ENCODE assay signal across 22 cellular contexts in the genomic region with DNA sequence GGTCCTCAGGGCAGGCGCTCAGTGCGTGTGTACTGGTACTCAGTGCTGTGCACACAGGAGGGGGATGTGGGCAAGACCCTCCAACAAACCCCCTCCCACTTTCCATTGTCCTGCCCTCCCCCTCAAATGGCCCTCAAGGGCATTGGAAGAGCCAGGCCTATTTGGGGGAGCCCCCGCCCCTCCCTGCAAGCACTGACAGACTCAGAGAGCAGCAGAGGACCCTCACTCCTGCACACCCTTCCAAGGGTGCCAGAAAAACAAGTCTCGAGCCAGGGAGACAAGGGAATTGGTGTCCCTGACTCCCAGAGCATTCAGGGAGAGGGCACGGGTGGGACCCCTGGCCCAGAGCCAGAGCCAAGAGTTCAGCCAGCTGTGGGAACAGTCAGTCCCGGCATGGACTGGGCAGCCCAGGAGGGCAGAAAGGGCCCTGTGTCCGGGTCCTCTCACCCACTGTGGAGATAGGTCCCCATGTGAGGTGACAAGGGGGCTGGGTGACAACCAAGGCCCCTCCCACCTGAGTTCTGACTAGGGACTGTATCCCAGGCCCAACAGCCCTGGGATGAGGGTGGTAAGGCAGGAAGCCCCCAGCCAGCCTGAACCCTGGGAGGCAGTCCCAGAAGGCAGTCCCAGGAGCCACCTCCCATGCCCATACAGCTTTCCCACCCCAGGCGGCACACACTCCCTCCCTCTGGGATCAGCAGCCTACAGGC. TPM values are rescaled to one million over a fixed set of nuclear protein-coding genes. Genes with fewer than 3 reads are reported as not detected.
DNase-seq lines count a peak whose midpoint lies in the region; ATAC-seq and TF ChIP-seq lines count a peak whose summit lies in the region.
"Had no signal": no experiment of that assay in that cellular context is flagged by ENCODE, and none has a peak within 500 bp of the region (broad histone marks: within the 10 kb centered on the region; RNA-seq: fewer than 3 reads in every experiment).

No MANE protein-coding gene starts in this region.

- H3K4me3 Mint-ChIP-seq in activated naive CD8-positive, alpha-beta T cell: peak overlapping the region; percentile 35
- no peak overlapping the region for H3K4me3 Mint-ChIP-seq in activated naive CD8-positive, alpha-beta T cell treated with anti-CD3 and anti-CD28 coated beads, Interleukin-2, amount 50 U/mL, for 24 hours
- H3K4me3 Mint-ChIP-seq in stimulated activated naive B cell treated with anti-CD40 and anti-IgM and Interleukin-4, amounts not matched to agents 10 μg/mL and 1 μg/mL and 100 μg/mL, for 72 hours: no peak overlapping the region
- H3K4me3 Mint-ChIP-seq in activated T-helper 1 cell treated with anti-CD3 and anti-CD28 coated beads, Interleukin-12 subunit alpha, Interleukin-12 subunit beta, Interleukin-2, Interleukin-4 antibody, amounts not matched to agents 30 ng/mL and 10 ng/mL and 1 ng/mL, durations not matched to agents 14 hours and 24 hours and 36 hours: no peak overlapping the region
- H3K4me3 Mint-ChIP-seq: H9 had no signal

- CTCF ChIA-PET in IMR-90 (lab: Yijun Ruan, JAX): interaction anchor here (0.6 to 1.3 kb wide), 2 partner anchors 376 to 418 kb away, joined by 3 to 4 read pairs; no protein-coding TSS in a partner anchor

- H3K23ac ChIP-seq in IMR-90 (ENCODE audit: low read depth, low read length): no peak overlapping the region

- H4K20me1 ChIP-seq in IMR-90 (ENCODE audit: insufficient read depth, low read length): no peaks in the 10 kb centered on the region

- no peak overlapping the region for H3K27ac Mint-ChIP-seq in activated naive CD8-positive, alpha-beta T cell
- H3K27ac Mint-ChIP-seq in activated naive CD8-positive, alpha-beta T cell treated with anti-CD3 and anti-CD28 coated beads, Interleukin-2, amount 50 U/mL, for 24 hours: no peak overlapping the region
- peak overlapping the region; percentile 77 for H3K27ac Mint-ChIP-seq in stimulated activated naive B cell treated with anti-CD40 and anti-IgM and Interleukin-4, amounts not matched to agents 10 μg/mL and 1 μg/mL and 100 μg/mL, for 72 hours
- H3K27ac Mint-ChIP-seq in activated T-helper 1 cell treated with anti-CD3 and anti-CD28 coated beads, Interleukin-12 subunit alpha, Interleukin-12 subunit beta, Interleukin-2, Interleukin-4 antibody, amounts not matched to agents 30 ng/mL and 10 ng/mL and 1 ng/mL, durations not matched to agents 14 hours and 24 hours and 36 hours: no peak overlapping the region
- H3K27ac Mint-ChIP-seq: H9 had no signal

- H2BK120ac ChIP-seq in IMR-90 (ENCODE audit: low read depth, low read length): peak overlapping the region; percentile 88

- H2BK15ac ChIP-seq in IMR-90 (ENCODE audit: low read depth, low read length): no peak overlapping the region

- H4K91ac ChIP-seq in IMR-90 (ENCODE audit: insufficient read depth, low read depth, low read length): peak overlapping the region; percentile 63

- no peak for DNase-seq in activated naive CD8-positive, alpha-beta T cell treated with anti-CD3 and anti-CD28 coated beads, Interleukin-2, amount 50 U/mL, for 24 hours
- no peak for DNase-seq in IMR-90
- DNase-seq in islet precursor cell: peak; percentile 51
- no peak for DNase-seq in stimulated activated naive B cell treated with anti-CD40 and anti-IgM and Interleukin-4, amounts not matched to agents 10 μg/mL and 1 μg/mL and 100 μg/mL, for 72 hours
- DNase-seq in brain microvascular endothelial cell: no peak
- no peak for DNase-seq in nucleus accumbens (lab: John Stamatoyannopoulos, UW)
- no peak for DNase-seq in activated T-helper 1 cell treated with anti-CD3 and anti-CD28 coated beads, Interleukin-12 subunit alpha, Interleukin-12 subunit beta, Interleukin-2, Interleukin-4 antibody, amounts not matched to agents 30 ng/mL and 10 ng/mL and 1 ng/mL, durations not matched to agents 14 hours and 24 hours and 36 hours (ENCODE audit: low spot score)
- DNase-seq: COR-L47, GDM1, H9, MM.1S, NCI-H1092, NCI-H146, NCI-H2029 treated with DMSO at 0.1 percent for 48 hours, NCI-H2171, NCI-H526, SJCRH30 had no signal

- peak overlapping the region; percentile 64 for H2AK5ac ChIP-seq in IMR-90 (ENCODE audit: low read depth, low read length)

- no peak overlapping the region for H3K14ac ChIP-seq in IMR-90 (replicated peaks; ENCODE audit: low read depth, low read length)

- H3K36me3 ChIP-seq in IMR-90 (ENCODE audit: control insufficient read depth, insufficient read depth, low read length) (no peaks in the 10 kb centered on the region), brain microvascular endothelial cell (replicated peaks) (no peaks in the 10 kb centered on the region)
- H3K36me3 ChIP-seq: SJCRH30 had no signal

- dilution Hi-C loops in IMR-90 (cut with HindIII; ENCODE audit: low sequenced_read_pairs, unreplicated experiment): no loop called here

- peak overlapping the region; percentile 52 for H2BK20ac ChIP-seq in IMR-90 (ENCODE audit: low read depth, low read length)

- no peaks in the 10 kb centered on the region for H3K79me1 ChIP-seq in IMR-90 (ENCODE audit: low read depth in 1 of 2, low read length in 2 of 2)

- BruUV-seq in IMR-90 (replicated peaks; lab: Mats Ljungman, UMichigan): no TSS peak

- H3K4me1 Mint-ChIP-seq in activated naive CD8-positive, alpha-beta T cell (ENCODE audit: low read depth): peaks cover 52% of the 10 kb centered on the region
- H3K4me1 Mint-ChIP-seq in activated naive CD8-positive, alpha-beta T cell treated with anti-CD3 and anti-CD28 coated beads, Interleukin-2, amount 50 U/mL, for 24 hours: peaks cover 27% of the 10 kb centered on the region
- H3K4me1 Mint-ChIP-seq in stimulated activated naive B cell treated with anti-CD40 and anti-IgM and Interleukin-4, amounts not matched to agents 10 μg/mL and 1 μg/mL and 100 μg/mL, for 72 hours: peaks cover 0 to 9% of the 10 kb centered on the region in 2 donors
- H3K4me1 Mint-ChIP-seq in activated T-helper 1 cell treated with anti-CD3 and anti-CD28 coated beads, Interleukin-12 subunit alpha, Interleukin-12 subunit beta, Interleukin-2, Interleukin-4 antibody, amounts not matched to agents 30 ng/mL and 10 ng/mL and 1 ng/mL, durations not matched to agents 14 hours and 24 hours and 36 hours (ENCODE audit: low read depth): peaks cover 4% of the 10 kb centered on the region

- intact Hi-C loops in IMR-90 (cut with micrococcal nuclease): loop anchor here (2.0 kb wide), 2 partner anchors 169 to 221 kb away; no protein-coding TSS in a partner anchor
- intact Hi-C loops in activated T-helper 1 cell treated with anti-CD3 and anti-CD28 coated beads, Interleukin-12 subunit alpha, Interleukin-12 subunit beta, Interleukin-2, Interleukin-4 antibody, amounts not matched to agents 30 ng/mL and 10 ng/mL and 1 ng/mL, durations not matched to agents 14 hours and 24 hours and 36 hours (cut with micrococcal nuclease): no loop called here

- H3K56ac ChIP-seq in IMR-90 (ENCODE audit: extremely low read depth, insufficient read depth, low read length): no peak overlapping the region

- H3K27me3 ChIP-seq in IMR-90 (ENCODE audit: control insufficient read depth, insufficient read depth, low read length) (no peaks in the 10 kb centered on the region), brain microvascular endothelial cell (replicated peaks) (no peaks in the 10 kb centered on the region)
- H3K27me3 ChIP-seq: SJCRH30 had no signal

- peak overlapping the region; percentile 67 for H3K4ac ChIP-seq in IMR-90 (ENCODE audit: low read depth, low read length)

- TF ChIP-seq CTCF in IMR-90 (conservative IDR thresholded peaks at IDR 0.05; ENCODE audit: low read depth, low read length) (no peak), brain microvascular endothelial cell (IDR thresholded peaks at IDR 0.05; ENCODE audit: low read depth, low read length, missing control alignments) (no peak)

- no CpG with 5 or more reads among the region's 8 CpGs for WGBS in IMR-90 (ENCODE audit: extremely low coverage in 2 of 2, insufficient read length in 1 of 2), 2 experiments

- peaks cover 3% of the 10 kb centered on the region; the same call in 1 of the 2 replicates for H3K9me1 ChIP-seq in IMR-90 (ENCODE audit: insufficient read depth, low read length)

- no peak for ATAC-seq in activated naive CD8-positive, alpha-beta T cell treated with anti-CD3 and anti-CD28 coated beads, Interleukin-2, amount 50 U/mL, for 24 hours
- no peak for ATAC-seq in IMR-90 (ENCODE audit: low read depth)
- ATAC-seq in stimulated activated naive B cell treated with anti-CD40 and anti-IgM and Interleukin-4, amounts not matched to agents 10 μg/mL and 1 μg/mL and 100 μg/mL, for 72 hours (replicated peaks): no peak
- ATAC-seq: A549 had no signal

- no peaks in the 10 kb centered on the region for H3K9me3 Mint-ChIP-seq in activated naive CD8-positive, alpha-beta T cell (ENCODE audit: low read depth)
- no peaks in the 10 kb centered on the region for H3K9me3 Mint-ChIP-seq in activated naive CD8-positive, alpha-beta T cell treated with anti-CD3 and anti-CD28 coated beads, Interleukin-2, amount 50 U/mL, for 24 hours
- H3K9me3 Mint-ChIP-seq in stimulated activated naive B cell treated with anti-CD40 and anti-IgM and Interleukin-4, amounts not matched to agents 10 μg/mL and 1 μg/mL and 100 μg/mL, for 72 hours: no peaks in the 10 kb centered on the region
- no peaks in the 10 kb centered on the region for H3K9me3 Mint-ChIP-seq in activated T-helper 1 cell treated with anti-CD3 and anti-CD28 coated beads, Interleukin-12 subunit alpha, Interleukin-12 subunit beta, Interleukin-2, Interleukin-4 antibody, amounts not matched to agents 30 ng/mL and 10 ng/mL and 1 ng/mL, durations not matched to agents 14 hours and 24 hours and 36 hours
- H3K9me3 Mint-ChIP-seq: H9 had no signal

- POLR2A ChIA-PET in IMR-90 (lab: Charles Lee; ENCODE audit: unreplicated experiment): no interaction called here

- peak overlapping the region; percentile 49 for H2AFZ ChIP-seq in IMR-90 (replicated peaks; ENCODE audit: low read length, poor library complexity)

- no peak for TF ChIP-seq POLR2A in IMR-90 (IDR thresholded peaks at IDR 0.05; ENCODE audit: low read depth, low read length)

- in situ Hi-C loops in IMR-90 (cut with MboI; ENCODE audit: low sequenced_read_pairs): no loop called here
- in situ Hi-C loops in brain microvascular endothelial cell (cut with HindIII; ENCODE audit: low pct_ligation_motif_present, low sequenced_read_pairs): no loop called here

- H3K4me3 ChIP-seq in IMR-90 (ENCODE audit: insufficient read depth, low read depth, low read length) (no peak overlapping the region), brain microvascular endothelial cell (ENCODE audit: low read depth, low read length) (no peak overlapping the region)
- H3K4me3 ChIP-seq: A549, SJCRH30 had no signal

- no peak overlapping the region for H3K9ac ChIP-seq in IMR-90 (ENCODE audit: low read depth, low read length)

- H3K4me2 ChIP-seq in IMR-90 (ENCODE audit: low read depth, low read length): no peak overlapping the region
- H3K4me2 ChIP-seq: A549 had no signal

- H3K27me3 Mint-ChIP-seq in activated naive CD8-positive, alpha-beta T cell: no peaks in the 10 kb centered on the region
- H3K27me3 Mint-ChIP-seq in activated naive CD8-positive, alpha-beta T cell treated with anti-CD3 and anti-CD28 coated beads, Interleukin-2, amount 50 U/mL, for 24 hours: no peaks in the 10 kb centered on the region
- H3K27me3 Mint-ChIP-seq in stimulated activated naive B cell treated with anti-CD40 and anti-IgM and Interleukin-4, amounts not matched to agents 10 μg/mL and 1 μg/mL and 100 μg/mL, for 72 hours: peaks cover 0 to 6% of the 10 kb centered on the region in 2 donors
- peaks cover 5% of the 10 kb centered on the region for H3K27me3 Mint-ChIP-seq in activated T-helper 1 cell treated with anti-CD3 and anti-CD28 coated beads, Interleukin-12 subunit alpha, Interleukin-12 subunit beta, Interleukin-2, Interleukin-4 antibody, amounts not matched to agents 30 ng/mL and 10 ng/mL and 1 ng/mL, durations not matched to agents 14 hours and 24 hours and 36 hours (ENCODE audit: insufficient read depth)

- no peak overlapping the region for H3K27ac ChIP-seq in IMR-90 (ENCODE audit: insufficient read depth, low read length)
- no peak overlapping the region for H3K27ac ChIP-seq in brain microvascular endothelial cell
- H3K27ac ChIP-seq: SJCRH30 had no signal

- H3K9me3 ChIP-seq in IMR-90 (ENCODE audit: control insufficient read depth, insufficient read depth, low read length): no peaks in the 10 kb centered on the region
- H3K9me3 ChIP-seq: A549, SJCRH30 had no signal

- peak overlapping the region; percentile 20; the same call in 1 of the 2 replicates for H4K5ac ChIP-seq in IMR-90 (ENCODE audit: low read depth, low read length)

- peak overlapping the region; percentile 42 for H2BK5ac ChIP-seq in IMR-90 (ENCODE audit: low read depth, low read length, poor library complexity, severe bottlenecking)

- peak overlapping the region; percentile 65 for H2AK9ac ChIP-seq in IMR-90 (replicated peaks; ENCODE audit: low read depth, low read length, poor library complexity)

- H3K18ac ChIP-seq in IMR-90 (ENCODE audit: low read depth, low read length): no peak overlapping the region

- TF ChIP-seq RAD21 in IMR-90 (IDR thresholded peaks at IDR 0.05; ENCODE audit: low read length): no peak

- H3K36me3 Mint-ChIP-seq in activated naive CD8-positive, alpha-beta T cell: no peaks in the 10 kb centered on the region
- H3K36me3 Mint-ChIP-seq in activated naive CD8-positive, alpha-beta T cell treated with anti-CD3 and anti-CD28 coated beads, Interleukin-2, amount 50 U/mL, for 24 hours (ENCODE audit: low read depth): no peaks in the 10 kb centered on the region
- no peaks in the 10 kb centered on the region for H3K36me3 Mint-ChIP-seq in stimulated activated naive B cell treated with anti-CD40 and anti-IgM and Interleukin-4, amounts not matched to agents 10 μg/mL and 1 μg/mL and 100 μg/mL, for 72 hours
- no peaks in the 10 kb centered on the region for H3K36me3 Mint-ChIP-seq in activated T-helper 1 cell treated with anti-CD3 and anti-CD28 coated beads, Interleukin-12 subunit alpha, Interleukin-12 subunit beta, Interleukin-2, Interleukin-4 antibody, amounts not matched to agents 30 ng/mL and 10 ng/mL and 1 ng/mL, durations not matched to agents 14 hours and 24 hours and 36 hours (ENCODE audit: low read depth)

- H4K8ac ChIP-seq in IMR-90 (ENCODE audit: low read depth in 2 of 2, low read length in 2 of 2): peak overlapping the region; percentile 1 to 50; a peak in 2 of 4 replicates

- H3K4me1 ChIP-seq in IMR-90 (ENCODE audit: control insufficient read depth, insufficient read depth, low read length): no peaks in the 10 kb centered on the region
- H3K4me1 ChIP-seq: A549, SJCRH30 had no signal

RNA-seq across cellular contexts. Expression of a gene that starts 12.1 kb away (rescaled TPM):
- total RNA-seq in IMR-90 (2012; rRNA removed): not detected in 2 replicates
- polyA plus RNA-seq in IMR-90 (2012; rRNA removed): not detected in 2 replicates
- polyA plus RNA-seq in IMR-90 (2012; cell fraction: cytosol; rRNA removed): not detected in 2 replicates
- not detected in 2 replicates for polyA plus RNA-seq in IMR-90 (2012; cell fraction: nucleus; rRNA removed; ENCODE audit: low replicate concordance)
- total RNA-seq in activated T-helper 1 cell treated with anti-CD3 and anti-CD28 coated beads, Interleukin-12 subunit alpha, Interleukin-12 subunit beta, Interleukin-2, Interleukin-4 antibody, amounts not matched to agents 30 ng/mL and 10 ng/mL and 1 ng/mL, durations not matched to agents 14 hours and 24 hours and 36 hours: not detected in 2 replicates
- total RNA-seq: Daoy, H9, LHCN-M2, SJCRH30 had no signal
- polyA plus RNA-seq: A549, BJ had no signal

RNA-seq across cellular contexts. Expression of a gene that starts 18.5 kb away (rescaled TPM):
- total RNA-seq in IMR-90 (2012; rRNA removed): not detected in 2 replicates
- not detected in 2 replicates for polyA plus RNA-seq in IMR-90 (2012; rRNA removed)
- not detected in 2 replicates for polyA plus RNA-seq in IMR-90 (2012; cell fraction: cytosol; rRNA removed)
- polyA plus RNA-seq in IMR-90 (2012; cell fraction: nucleus; rRNA removed; ENCODE audit: low replicate concordance): 0.03 TPM in 1 of 2 replicates, not detected in the other
- total RNA-seq in activated T-helper 1 cell treated with anti-CD3 and anti-CD28 coated beads, Interleukin-12 subunit alpha, Interleukin-12 subunit beta, Interleukin-2, Interleukin-4 antibody, amounts not matched to agents 30 ng/mL and 10 ng/mL and 1 ng/mL, durations not matched to agents 14 hours and 24 hours and 36 hours: not detected in 2 replicates
- total RNA-seq: Daoy, H9, LHCN-M2, SJCRH30 had no signal
- polyA plus RNA-seq: A549, BJ had no signal

RNA-seq across cellular contexts. Expression of a gene that starts 23.1 kb away (rescaled TPM):
- total RNA-seq in IMR-90 (2012; rRNA removed): not detected in 2 replicates
- not detected in 2 replicates for polyA plus RNA-seq in IMR-90 (2012; rRNA removed)
- not detected in 2 replicates for polyA plus RNA-seq in IMR-90 (2012; cell fraction: cytosol; rRNA removed)
- not detected in 2 replicates for polyA plus RNA-seq in IMR-90 (2012; cell fraction: nucleus; rRNA removed; ENCODE audit: low replicate concordance)
- total RNA-seq in activated T-helper 1 cell treated with anti-CD3 and anti-CD28 coated beads, Interleukin-12 subunit alpha, Interleukin-12 subunit beta, Interleukin-2, Interleukin-4 antibody, amounts not matched to agents 30 ng/mL and 10 ng/mL and 1 ng/mL, durations not matched to agents 14 hours and 24 hours and 36 hours: not detected in 2 replicates
- total RNA-seq: Daoy, H9, LHCN-M2, SJCRH30 had no signal
- polyA plus RNA-seq: A549, BJ had no signal

RNA-seq across cellular contexts. Expression of a gene that starts 24.9 kb away (rescaled TPM):
- total RNA-seq in IMR-90 (2012; rRNA removed): not detected in 2 replicates
- polyA plus RNA-seq in IMR-90 (2012; rRNA removed): not detected in 2 replicates
- polyA plus RNA-seq in IMR-90 (2012; cell fraction: cytosol; rRNA removed): not detected in 2 replicates
- 0.07 TPM in 1 of 2 replicates, not detected in the other for polyA plus RNA-seq in IMR-90 (2012; cell fraction: nucleus; rRNA removed; ENCODE audit: low replicate concordance)
- total RNA-seq in activated T-helper 1 cell treated with anti-CD3 and anti-CD28 coated beads, Interleukin-12 subunit alpha, Interleukin-12 subunit beta, Interleukin-2, Interleukin-4 antibody, amounts not matched to agents 30 ng/mL and 10 ng/mL and 1 ng/mL, durations not matched to agents 14 hours and 24 hours and 36 hours: not detected in 2 replicates
- total RNA-seq: Daoy, H9, LHCN-M2, SJCRH30 had no signal
- polyA plus RNA-seq: A549, BJ had no signal

RNA-seq across cellular contexts. Expression of a gene that starts 42.0 kb away (rescaled TPM):
- 0.18 and 0.28 TPM in 2 replicates for total RNA-seq in IMR-90 (2012; rRNA removed)
- polyA plus RNA-seq in IMR-90 (2012; rRNA removed): 0.14 and 0.22 TPM in 2 replicates
- polyA plus RNA-seq in IMR-90 (2012; cell fraction: cytosol; rRNA removed): 0.19 and 0.22 TPM in 2 replicates
- 0.25 TPM in 1 of 2 replicates, not detected in the other for polyA plus RNA-seq in IMR-90 (2012; cell fraction: nucleus; rRNA removed; ENCODE audit: low replicate concordance)
- not detected in 2 replicates for total RNA-seq in activated T-helper 1 cell treated with anti-CD3 and anti-CD28 coated beads, Interleukin-12 subunit alpha, Interleukin-12 subunit beta, Interleukin-2, Interleukin-4 antibody, amounts not matched to agents 30 ng/mL and 10 ng/mL and 1 ng/mL, durations not matched to agents 14 hours and 24 hours and 36 hours
- total RNA-seq: Daoy, H9, LHCN-M2, SJCRH30 had no signal
